2 cellular contexts compared by ENCODE assay signal in genomic region chr16:30887927-30888326, GRCh38.
A peak's percentile ranks its signal among the peaks of the same experiment; 100 is the strongest.
TF ChIP-seq lines count a peak whose summit lies in the region.

No MANE protein-coding gene starts in this region.

TF ChIP-seq in HEK293T, 16 proteins besides CTCF, POLR2A, EP300 and RAD21:
- TF ChIP-seq NFRKB (IDR thresholded peaks at IDR 0.05): no peak
- TF ChIP-seq FOXK2 (IDR thresholded peaks at IDR 0.05): no peak
- no peak for TF ChIP-seq SP1 (IDR thresholded peaks at IDR 0.05)
- TF ChIP-seq TARDBP (IDR thresholded peaks at IDR 0.05): no peak
- no peak for TF ChIP-seq L3MBTL2 (conservative IDR thresholded peaks at IDR 0.05)
- TF ChIP-seq LEF1 (IDR thresholded peaks at IDR 0.05; ENCODE audit: borderline replicate concordance): no peak
- TF ChIP-seq PKNOX1 (IDR thresholded peaks at IDR 0.05): no peak
- TF ChIP-seq ARNT (IDR thresholded peaks at IDR 0.05): no peak
- no peak for TF ChIP-seq SUZ12 (IDR thresholded peaks at IDR 0.05)
- TF ChIP-seq ZNF384 (IDR thresholded peaks at IDR 0.05): no peak
- no peak for TF ChIP-seq FOXM1 (IDR thresholded peaks at IDR 0.05; ENCODE audit: borderline replicate concordance)
- no peak for TF ChIP-seq BHLHE40 (IDR thresholded peaks at IDR 0.05; ENCODE audit: borderline replicate concordance)
- no peak for TF ChIP-seq FOXA1 (IDR thresholded peaks at IDR 0.05)
- no peak for TF ChIP-seq CTBP1 (IDR thresholded peaks at IDR 0.05; ENCODE audit: borderline replicate concordance)
- no peak for TF ChIP-seq HDGF (IDR thresholded peaks at IDR 0.05; ENCODE audit: borderline replicate concordance)
- no peak for TF ChIP-seq ELF4 (IDR thresholded peaks at IDR 0.05)

TF ChIP-seq in K562, 482 proteins besides CTCF, POLR2A, EP300 and RAD21:
- no peak for TF ChIP-seq EGR1 (conservative IDR thresholded peaks at IDR 0.05)
- no peak for TF ChIP-seq ZFP30 (CRISPR knock-in tag; IDR thresholded peaks at IDR 0.05; ENCODE audit: borderline replicate concordance)
- peak; percentile 40; the same call in 1 of the 2 replicates for TF ChIP-seq POLR2G (IDR thresholded peaks at IDR 0.05; ENCODE audit: low read depth, low read length)
- TF ChIP-seq RBFOX2 (IDR thresholded peaks at IDR 0.05; ENCODE audit: low read depth, low read length): 0 out of 2 replicates have a peak, but pooled peaks have one; percentile 33
